In the genomic region with DNA sequence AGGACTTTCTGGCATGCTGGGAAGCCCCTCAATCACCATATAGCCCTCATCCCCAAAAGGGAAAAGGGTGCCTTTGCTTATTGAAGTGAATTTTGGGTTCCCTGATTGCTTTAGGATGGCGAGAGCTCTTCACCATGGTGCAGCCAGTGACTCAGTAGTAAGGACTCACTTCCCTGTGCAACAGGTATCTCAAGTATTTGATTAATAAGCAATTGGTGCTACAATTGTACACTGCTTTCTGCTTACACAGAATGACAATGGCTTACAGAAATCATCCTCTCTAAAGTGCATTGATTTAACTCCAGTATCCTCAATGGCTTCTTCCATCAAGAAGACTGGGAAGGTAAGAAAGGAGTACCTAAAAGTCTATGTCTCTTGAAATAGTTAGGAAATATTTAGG, we compare ENCODE assay signal across 30 cellular contexts.
"Had no signal": no experiment of that assay in that cellular context is flagged by ENCODE, and none has a peak within 500 bp of the region (broad histone marks: within the 10 kb centered on the region; RNA-seq: fewer than 3 reads in every experiment).

No MANE protein-coding gene starts in this region.

- H3K4me1 ChIP-seq: adrenal gland, body of pancreas, colonic mucosa, esophagus squamous epithelium, gastroesophageal sphincter, heart right ventricle had no signal

- H3K27ac ChIP-seq: adrenal gland, body of pancreas, cardiac muscle cell, colonic mucosa, esophagus squamous epithelium, gastroesophageal sphincter, heart right ventricle had no signal

- ATAC-seq: activated CD4-positive, alpha-beta T cell treated with anti-CD3 and anti-CD28 coated beads for 36 hours; activated CD8-positive, alpha-beta memory T cell treated with anti-CD3 and anti-CD28 coated beads, Interleukin-2, amount 10 ng/mL, durations not matched to agents 7 days and 5 days; activated CD8-positive, alpha-beta T cell treated with anti-CD3 and anti-CD28 coated beads, Interleukin-2, amount 10 ng/mL, durations not matched to agents 7 days and 5 days; activated naive CD8-positive, alpha-beta T cell treated with anti-CD3 and anti-CD28 coated beads, Interleukin-2, amount 50 U/mL, for 24 hours; body of pancreas; gastroesophageal sphincter; heart right ventricle had no signal

- H3K4me3 ChIP-seq: adrenal gland, body of pancreas, cardiac muscle cell, colonic mucosa, esophagus squamous epithelium, gastroesophageal sphincter, heart right ventricle had no signal

- H3K9me3 ChIP-seq: adrenal gland, body of pancreas, colonic mucosa, esophagus squamous epithelium, gastroesophageal sphincter, heart right ventricle had no signal

- H3K27me3 ChIP-seq: adrenal gland, body of pancreas, cardiac muscle cell, colonic mucosa, esophagus squamous epithelium, gastroesophageal sphincter had no signal

- H3K36me3 ChIP-seq: adrenal gland, cardiac muscle cell, colonic mucosa, esophagus squamous epithelium, gastroesophageal sphincter, heart right ventricle had no signal

- DNase-seq: activated CD4-positive, alpha-beta memory T cell treated with anti-CD3 and anti-CD28 coated beads for 36 hours; activated CD4-positive, alpha-beta T cell treated with anti-CD3 and anti-CD28 coated beads for 36 hours; activated CD4-positive, alpha-beta T cell treated with anti-CD3 and anti-CD28 coated beads, Interleukin-2, amount 10 ng/mL, durations not matched to agents 24 days and 14 days; activated CD4-positive, CD25-positive, alpha-beta regulatory T cell; activated CD4-positive, CD25-positive, alpha-beta regulatory T cell treated with anti-CD3 and anti-CD28 coated beads, Interleukin-2, amount 50 U/mL, for 72 hours; activated CD8-positive, alpha-beta memory T cell treated with anti-CD3 and anti-CD28 coated beads, Interleukin-2, amount 10 ng/mL, durations not matched to agents 7 days and 5 days; activated CD8-positive, alpha-beta memory T cell treated with anti-CD3 and anti-CD28 coated beads, Interleukin-2, amount 50 U/mL, for 4 hours; activated CD8-positive, alpha-beta T cell treated with anti-CD3 and anti-CD28 coated beads, Interleukin-2, amount 10 ng/mL, durations not matched to agents 7 days and 5 days; activated effector memory CD4-positive, alpha-beta T cell treated with anti-CD3 and anti-CD28 coated beads, Interleukin-2, amount 50 U/mL, for 16 hours; activated naive CD4-positive, alpha-beta T cell treated with anti-CD3 and anti-CD28 coated beads for 36 hours; activated naive CD8-positive, alpha-beta T cell treated with anti-CD3 and anti-CD28 coated beads for 36 hours; activated naive CD8-positive, alpha-beta T cell treated with anti-CD3 and anti-CD28 coated beads, Interleukin-2, amount 50 U/mL, for 24 hours; activated T-cell treated with anti-CD3 and anti-CD28 coated beads, Interleukin-2, amount 50 U/mL, for 1 hour; activated T-cell treated with anti-CD3 and anti-CD28 coated beads, Interleukin-2, amount 50 U/mL, for 48 hours; adrenal gland; amygdala; aorta; body of pancreas; central memory CD4-positive, alpha-beta T cell; cerebellar nuclear complex; colonic mucosa; effector memory CD4-positive, alpha-beta T cell; endodermal cell; erythroblast; esophagus squamous epithelium; foreskin melanocyte; heart right ventricle; T-helper 2 cell had no signal
